In the genomic region with DNA sequence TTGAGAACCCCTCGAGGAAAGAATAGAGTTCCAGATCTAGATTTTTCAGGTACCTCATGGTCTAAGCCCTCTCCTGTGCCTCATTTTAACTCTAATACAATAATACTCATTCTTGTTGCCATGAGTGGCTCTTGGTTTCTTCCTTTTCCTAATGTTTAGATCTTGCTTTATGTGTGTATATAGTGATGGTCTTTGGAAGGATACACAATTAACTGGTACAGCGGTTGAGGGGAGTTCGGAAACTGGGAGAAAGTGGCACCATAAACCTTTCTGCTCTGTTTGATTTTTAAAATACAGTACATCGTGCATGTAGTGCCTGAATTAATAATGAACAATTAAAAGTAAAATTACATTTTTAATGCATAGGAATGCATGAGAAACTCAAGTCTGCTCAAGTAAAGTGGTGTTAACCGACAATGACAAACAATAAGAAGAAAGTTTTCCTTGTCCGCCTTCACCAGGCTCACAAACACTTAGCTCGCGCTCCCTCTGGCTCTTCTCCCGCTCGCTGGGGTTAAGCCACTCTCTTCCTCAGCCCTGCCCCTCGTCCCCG, we compare ENCODE assay signal across 1 cellular context.
TF ChIP-seq lines count a peak whose summit lies in the region.

No MANE protein-coding gene starts in this region.

TF ChIP-seq in HepG2, 621 proteins besides CTCF, POLR2A, EP300 and RAD21:
- TF ChIP-seq, protein P1, sequence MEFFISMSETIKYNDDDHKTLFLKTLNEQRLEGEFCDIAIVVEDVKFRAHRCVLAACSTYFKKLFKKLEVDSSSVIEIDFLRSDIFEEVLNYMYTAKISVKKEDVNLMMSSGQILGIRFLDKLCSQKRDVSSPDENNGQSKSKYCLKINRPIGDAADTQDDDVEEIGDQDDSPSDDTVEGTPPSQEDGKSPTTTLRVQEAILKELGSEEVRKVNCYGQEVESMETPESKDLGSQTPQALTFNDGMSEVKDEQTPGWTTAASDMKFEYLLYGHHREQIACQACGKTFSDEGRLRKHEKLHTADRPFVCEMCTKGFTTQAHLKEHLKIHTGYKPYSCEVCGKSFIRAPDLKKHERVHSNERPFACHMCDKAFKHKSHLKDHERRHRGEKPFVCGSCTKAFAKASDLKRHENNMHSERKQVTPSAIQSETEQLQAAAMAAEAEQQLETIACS (CRISPR knock-in tag; IDR thresholded peaks at IDR 0.05): no peak
- no peak for TF ChIP-seq NCOA2 (CRISPR knock-in tag; IDR thresholded peaks at IDR 0.05)
- TF ChIP-seq NCOA1 (CRISPR knock-in tag; IDR thresholded peaks at IDR 0.05): 0 out of 2 replicates have a peak, but pooled peaks have one; percentile 9
- no peak for TF ChIP-seq FOXK2 (IDR thresholded peaks at IDR 0.05)
- peak; percentile 54 for TF ChIP-seq ZNF652 (CRISPR knock-in tag; IDR thresholded peaks at IDR 0.05; ENCODE audit: borderline replicate concordance, low read depth)
- TF ChIP-seq DMAP1 (CRISPR knock-in tag; IDR thresholded peaks at IDR 0.05): no peak
- TF ChIP-seq ZNF10 (CRISPR knock-in tag; IDR thresholded peaks at IDR 0.05; ENCODE audit: borderline replicate concordance, low read depth): no peak
- peak; percentile 55; the same call in 1 of the 2 replicates for TF ChIP-seq ZNF670 (CRISPR knock-in tag; IDR thresholded peaks at IDR 0.05; ENCODE audit: borderline replicate concordance)
- TF ChIP-seq, protein P2, sequence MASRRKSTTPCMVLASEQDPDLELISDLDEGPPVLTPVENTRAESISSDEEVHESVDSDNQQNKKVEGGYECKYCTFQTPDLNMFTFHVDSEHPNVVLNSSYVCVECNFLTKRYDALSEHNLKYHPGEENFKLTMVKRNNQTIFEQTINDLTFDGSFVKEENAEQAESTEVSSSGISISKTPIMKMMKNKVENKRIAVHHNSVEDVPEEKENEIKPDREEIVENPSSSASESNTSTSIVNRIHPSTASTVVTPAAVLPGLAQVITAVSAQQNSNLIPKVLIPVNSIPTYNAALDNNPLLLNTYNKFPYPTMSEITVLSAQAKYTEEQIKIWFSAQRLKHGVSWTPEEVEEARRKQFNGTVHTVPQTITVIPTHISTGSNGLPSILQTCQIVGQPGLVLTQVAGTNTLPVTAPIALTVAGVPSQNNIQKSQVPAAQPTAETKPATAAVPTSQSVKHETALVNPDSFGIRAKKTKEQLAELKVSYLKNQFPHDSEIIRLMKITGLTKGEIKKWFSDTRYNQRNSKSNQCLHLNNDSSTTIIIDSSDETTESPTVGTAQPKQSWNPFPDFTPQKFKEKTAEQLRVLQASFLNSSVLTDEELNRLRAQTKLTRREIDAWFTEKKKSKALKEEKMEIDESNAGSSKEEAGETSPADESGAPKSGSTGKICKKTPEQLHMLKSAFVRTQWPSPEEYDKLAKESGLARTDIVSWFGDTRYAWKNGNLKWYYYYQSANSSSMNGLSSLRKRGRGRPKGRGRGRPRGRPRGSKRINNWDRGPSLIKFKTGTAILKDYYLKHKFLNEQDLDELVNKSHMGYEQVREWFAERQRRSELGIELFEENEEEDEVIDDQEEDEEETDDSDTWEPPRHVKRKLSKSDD (CRISPR knock-in tag; IDR thresholded peaks at IDR 0.05; ENCODE audit: low read depth): 0 out of 2 replicates have a peak, but pooled peaks have one; percentile 19
- TF ChIP-seq, protein P3, sequence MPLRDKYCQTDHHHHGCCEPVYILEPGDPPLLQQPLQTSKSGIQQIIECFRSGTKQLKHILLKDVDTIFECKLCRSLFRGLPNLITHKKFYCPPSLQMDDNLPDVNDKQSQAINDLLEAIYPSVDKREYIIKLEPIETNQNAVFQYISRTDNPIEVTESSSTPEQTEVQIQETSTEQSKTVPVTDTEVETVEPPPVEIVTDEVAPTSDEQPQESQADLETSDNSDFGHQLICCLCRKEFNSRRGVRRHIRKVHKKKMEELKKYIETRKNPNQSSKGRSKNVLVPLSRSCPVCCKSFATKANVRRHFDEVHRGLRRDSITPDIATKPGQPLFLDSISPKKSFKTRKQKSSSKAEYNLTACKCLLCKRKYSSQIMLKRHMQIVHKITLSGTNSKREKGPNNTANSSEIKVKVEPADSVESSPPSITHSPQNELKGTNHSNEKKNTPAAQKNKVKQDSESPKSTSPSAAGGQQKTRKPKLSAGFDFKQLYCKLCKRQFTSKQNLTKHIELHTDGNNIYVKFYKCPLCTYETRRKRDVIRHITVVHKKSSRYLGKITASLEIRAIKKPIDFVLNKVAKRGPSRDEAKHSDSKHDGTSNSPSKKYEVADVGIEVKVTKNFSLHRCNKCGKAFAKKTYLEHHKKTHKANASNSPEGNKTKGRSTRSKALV (CRISPR knock-in tag; IDR thresholded peaks at IDR 0.05): 0 out of 2 replicates have a peak, but pooled peaks have one; percentile 0
- peak; percentile 84; the same call in 1 of the 2 replicates for TF ChIP-seq ZNF816 (CRISPR knock-in tag; IDR thresholded peaks at IDR 0.05; ENCODE audit: borderline replicate concordance)
- no peak for TF ChIP-seq PHF21A (CRISPR knock-in tag; IDR thresholded peaks at IDR 0.05)
- TF ChIP-seq, protein P4, sequence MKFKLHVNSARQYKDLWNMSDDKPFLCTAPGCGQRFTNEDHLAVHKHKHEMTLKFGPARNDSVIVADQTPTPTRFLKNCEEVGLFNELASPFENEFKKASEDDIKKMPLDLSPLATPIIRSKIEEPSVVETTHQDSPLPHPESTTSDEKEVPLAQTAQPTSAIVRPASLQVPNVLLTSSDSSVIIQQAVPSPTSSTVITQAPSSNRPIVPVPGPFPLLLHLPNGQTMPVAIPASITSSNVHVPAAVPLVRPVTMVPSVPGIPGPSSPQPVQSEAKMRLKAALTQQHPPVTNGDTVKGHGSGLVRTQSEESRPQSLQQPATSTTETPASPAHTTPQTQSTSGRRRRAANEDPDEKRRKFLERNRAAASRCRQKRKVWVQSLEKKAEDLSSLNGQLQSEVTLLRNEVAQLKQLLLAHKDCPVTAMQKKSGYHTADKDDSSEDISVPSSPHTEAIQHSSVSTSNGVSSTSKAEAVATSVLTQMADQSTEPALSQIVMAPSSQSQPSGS (CRISPR knock-in tag; IDR thresholded peaks at IDR 0.05): 0 out of 2 replicates have a peak, but pooled peaks have one; percentile 45
- TF ChIP-seq HDAC1 (CRISPR knock-in tag; IDR thresholded peaks at IDR 0.05): no peak
- TF ChIP-seq ZFP82 (CRISPR knock-in tag; IDR thresholded peaks at IDR 0.05; ENCODE audit: borderline replicate concordance): 0 out of 2 replicates have a peak, but pooled peaks have one; percentile 13
- no peak for TF ChIP-seq XRCC5 (optimal IDR thresholded peaks at IDR 0.05; ENCODE audit: low read length)
- TF ChIP-seq KLF6 (CRISPR knock-in tag; IDR thresholded peaks at IDR 0.05): peak; percentile 12; the same call in 1 of the 2 replicates
TF ChIP-seq in HepG2: peak in this region for 9.
